Comparison of ENCODE assay signal across 1 cellular context in genomic region chr13:65744761-65745160, GRCh38.
TF ChIP-seq lines count a peak whose summit lies in the region.

No MANE protein-coding gene starts in this region.

TF ChIP-seq in IMR-90, 13 proteins besides CTCF, POLR2A, EP300 and RAD21 (continued from another document):
- TF ChIP-seq, protein P1, sequence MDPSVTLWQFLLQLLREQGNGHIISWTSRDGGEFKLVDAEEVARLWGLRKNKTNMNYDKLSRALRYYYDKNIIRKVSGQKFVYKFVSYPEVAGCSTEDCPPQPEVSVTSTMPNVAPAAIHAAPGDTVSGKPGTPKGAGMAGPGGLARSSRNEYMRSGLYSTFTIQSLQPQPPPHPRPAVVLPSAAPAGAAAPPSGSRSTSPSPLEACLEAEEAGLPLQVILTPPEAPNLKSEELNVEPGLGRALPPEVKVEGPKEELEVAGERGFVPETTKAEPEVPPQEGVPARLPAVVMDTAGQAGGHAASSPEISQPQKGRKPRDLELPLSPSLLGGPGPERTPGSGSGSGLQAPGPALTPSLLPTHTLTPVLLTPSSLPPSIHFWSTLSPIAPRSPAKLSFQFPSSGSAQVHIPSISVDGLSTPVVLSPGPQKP (IDR thresholded peaks at IDR 0.05; ENCODE audit: borderline replicate concordance, low read depth, low read length), result no peak
- TF ChIP-seq NFE2L2 (IDR thresholded peaks at IDR 0.05; ENCODE audit: low read depth, low read length), result no peak
- no peak for TF ChIP-seq BHLHE40 (IDR thresholded peaks at IDR 0.05; ENCODE audit: low read depth, low read length)
- no peak for TF ChIP-seq MXI1 (IDR thresholded peaks at IDR 0.05; ENCODE audit: borderline replicate concordance, low read depth, low read length)
- TF ChIP-seq FOS (IDR thresholded peaks at IDR 0.05; ENCODE audit: low read depth, low read length), result no peak
- TF ChIP-seq CHD1 (IDR thresholded peaks at IDR 0.05; ENCODE audit: low read depth, low read length), result no peak
- no peak for TF ChIP-seq MAFK (IDR thresholded peaks at IDR 0.05; ENCODE audit: low read depth, low read length)
